In genomic region chr18:24075731-24076130, GRCh38 we compare ENCODE assay signal across 9 cellular contexts.
DNase-seq lines count a peak whose midpoint lies in the region; ATAC-seq and TF ChIP-seq lines count a peak whose summit lies in the region.
"Had no signal": no experiment of that assay in that cellular context is flagged by ENCODE, and none has a peak within 500 bp of the region (broad histone marks: within the 10 kb centered on the region; RNA-seq: fewer than 3 reads in every experiment).

No MANE protein-coding gene starts in this region.

- H3K27me3 ChIP-seq in heart left ventricle (no peaks in the 10 kb centered on the region), RWPE2 (ENCODE audit: insufficient read depth, poor library complexity, severe bottlenecking) (no peaks in the 10 kb centered on the region), fibroblast of lung (ENCODE audit: control insufficient read depth, insufficient read depth, low read length) (no peaks in the 10 kb centered on the region), transverse colon (no peaks in the 10 kb centered on the region)

- H3K36me3 ChIP-seq in heart left ventricle: peaks cover 0 to 3% (median 0%) of the 10 kb centered on the region in 9 donors
- no peaks in the 10 kb centered on the region for H3K36me3 ChIP-seq in RWPE2 (ENCODE audit: low read depth)
- no peaks in the 10 kb centered on the region for H3K36me3 ChIP-seq in fibroblast of lung (ENCODE audit: control insufficient read depth, insufficient read depth, low read length)
- H3K36me3 ChIP-seq in transverse colon: peaks cover 0 to 2% (median 0%) of the 10 kb centered on the region in 4 donors

- in situ Hi-C loops in transverse colon (cut with MboI; ENCODE audit: low pct_ligation_motif_present in 1 of 4, low pct_unique_long_range_greater_than_20kb in 1 of 4, low sequenced_read_pairs in 3 of 4): no loop called here

- no peaks in the 10 kb centered on the region for H3K79me2 ChIP-seq in fibroblast of lung (ENCODE audit: control insufficient read depth, insufficient read depth, low read length)

- no peak overlapping the region for H3K4me2 ChIP-seq in fibroblast of lung (ENCODE audit: extremely low read depth, insufficient read depth, low read length)

- TF ChIP-seq CTCF in heart left ventricle (IDR thresholded peaks at IDR 0.05) (no peak), RWPE2 (IDR thresholded peaks at IDR 0.05; ENCODE audit: poor library complexity, severe bottlenecking) (no peak), fibroblast of lung (conservative IDR thresholded peaks at IDR 0.05 in 1 of 2, IDR thresholded peaks at IDR 0.05 in 1 of 2; ENCODE audit: low read depth in 1 of 2, low read length in 2 of 2) (no peak), transverse colon (IDR thresholded peaks at IDR 0.05) (no peak)

- H3K9ac ChIP-seq in fibroblast of lung (ENCODE audit: insufficient read depth, low read length): no peak overlapping the region

- H3K27ac ChIP-seq in heart left ventricle: peak overlapping the region; percentile 4 to 88 (median 70)
- no peak overlapping the region for H3K27ac ChIP-seq in RWPE2 (ENCODE audit: poor library complexity, severe bottlenecking)
- H3K27ac ChIP-seq in fibroblast of lung (ENCODE audit: insufficient read depth, low read length): peak overlapping the region; percentile 53
- H3K27ac ChIP-seq in transverse colon: peak overlapping the region in 3 of 4 donors; percentile 38 to 57 (median 44)

- ATAC-seq in heart left ventricle (no peak), left ventricle myocardium superior (no peak), RWPE2 (ENCODE audit: low read depth) (peak; percentile 3; the same call in 1 of the 3 replicates)

- H3K4me3 ChIP-seq in heart left ventricle (no peak overlapping the region), RWPE2 (ENCODE audit: severe bottlenecking) (no peak overlapping the region), fibroblast of lung (replicated peaks in 1 of 4; ENCODE audit: control extremely low read depth in 1 of 4, insufficient read depth in 1 of 4, low read depth in 3 of 4, low read length in 4 of 4) (no peak overlapping the region), transverse colon (no peak overlapping the region)

- DNase-seq in heart left ventricle (no peak), left ventricle myocardium superior (no peak), RWPE2 (ENCODE audit: low spot score) (no peak), fibroblast of lung (ENCODE audit: low read depth in 2 of 2) (peak in 1 of 2 donors; percentile 37), transverse colon (no peak), A172 (ENCODE audit: low spot score) (no peak), GF-D8 (lab: John Stamatoyannopoulos, UW) (no peak), NCI-H345 (lab: John Stamatoyannopoulos, UW) (no peak)
- DNase-seq: NCI-H1048 had no signal

- intact Hi-C loops in heart left ventricle (cut with DNase I): loop anchor here in 2 of 10 donors (10.0 kb wide), 2 partner anchors 61 to 251 kb away; partner anchors contain the start of gene TTC39C (in 1 of the 2)
- intact Hi-C loops in left ventricle myocardium superior (cut with micrococcal nuclease): no loop called here
- intact Hi-C loops in transverse colon (cut with DNase I; ENCODE audit: low total_unique reads): no loop called here

- no peak overlapping the region for H2AFZ ChIP-seq in fibroblast of lung (ENCODE audit: low read length)

- 92 to 97% (median 94%) methylated on average over 3 of the region's 3 CpGs for WGBS in heart left ventricle, 4 donors
- 85 to 90% methylated on average over 3 of the region's 3 CpGs for WGBS in transverse colon (ENCODE audit: low coverage in 1 of 2), 2 donors

- H4K20me1 ChIP-seq in fibroblast of lung (ENCODE audit: control insufficient read depth, extremely low read depth, insufficient read depth, low read length): no peaks in the 10 kb centered on the region

- TF ChIP-seq POLR2A in heart left ventricle (IDR thresholded peaks at IDR 0.05) (no peak), transverse colon (IDR thresholded peaks at IDR 0.05) (no peak)

- peaks cover 0 to 27% (median 15%) of the 10 kb centered on the region in 12 donors for H3K4me1 ChIP-seq in heart left ventricle
- H3K4me1 ChIP-seq in RWPE2 (ENCODE audit: insufficient read depth, poor library complexity, severe bottlenecking): peaks cover 3% of the 10 kb centered on the region
- H3K4me1 ChIP-seq in fibroblast of lung (ENCODE audit: control insufficient read depth, extremely low read depth, insufficient read depth, low read length): peaks cover 9% of the 10 kb centered on the region
- H3K4me1 ChIP-seq in transverse colon: peaks cover 0 to 14% (median 6%) of the 10 kb centered on the region in 4 donors

- H3K9me3 ChIP-seq in heart left ventricle (no peaks in the 10 kb centered on the region), RWPE2 (ENCODE audit: severe bottlenecking) (no peaks in the 10 kb centered on the region), fibroblast of lung (ENCODE audit: control insufficient read depth, insufficient read depth, low read depth, low read length) (no peaks in the 10 kb centered on the region), transverse colon (no peaks in the 10 kb centered on the region)

- no peak for TF ChIP-seq EP300 in transverse colon (IDR thresholded peaks at IDR 0.05; ENCODE audit: low read depth)
